20 cellular contexts compared by ENCODE assay signal in genomic region chr4:33063238-33063637, GRCh38.
DNase-seq lines count a peak whose midpoint lies in the region; ATAC-seq and TF ChIP-seq lines count a peak whose summit lies in the region.
"Had no signal": no experiment of that assay in that cellular context is flagged by ENCODE, and none has a peak within 500 bp of the region (broad histone marks: within the 10 kb centered on the region; RNA-seq: fewer than 3 reads in every experiment).

No MANE protein-coding gene starts in this region.

- no peaks in the 10 kb centered on the region for H3K36me3 Mint-ChIP-seq in osteocyte (ENCODE audit: unreplicated experiment)
- H3K36me3 Mint-ChIP-seq: brain had no signal

- H3K9me3 Mint-ChIP-seq in osteocyte (ENCODE audit: unreplicated experiment) = peaks cover 4% of the 10 kb centered on the region
- H3K9me3 Mint-ChIP-seq: brain; CD4-positive, alpha-beta T cell; effector memory CD8-positive, alpha-beta T cell had no signal

- no peaks in the 10 kb centered on the region for H3K36me3 ChIP-seq in adipocyte (ENCODE audit: control insufficient read depth, insufficient read depth, low read length, severe bottlenecking)

- H3K27ac Mint-ChIP-seq in osteocyte (ENCODE audit: unreplicated experiment) = peak overlapping the region; percentile 63
- H3K27ac Mint-ChIP-seq: brain; CD4-positive, alpha-beta T cell; effector memory CD8-positive, alpha-beta T cell; progenitor cell of endocrine pancreas had no signal

- H3K4me3 ChIP-seq in adipocyte (ENCODE audit: low read length) = no peak overlapping the region
- H3K4me3 ChIP-seq: GM12878, K562 had no signal

- H3K9me3 ChIP-seq in adipocyte (ENCODE audit: control insufficient read depth, low read length) = no peaks in the 10 kb centered on the region

- H3K27me3 Mint-ChIP-seq in osteocyte (ENCODE audit: unreplicated experiment) = no peaks in the 10 kb centered on the region
- H3K27me3 Mint-ChIP-seq: brain; CD4-positive, alpha-beta T cell; effector memory CD8-positive, alpha-beta T cell had no signal

- no peak overlapping the region for H3K4me3 Mint-ChIP-seq in osteocyte (ENCODE audit: unreplicated experiment)
- H3K4me3 Mint-ChIP-seq: brain; CD4-positive, alpha-beta T cell; effector memory CD8-positive, alpha-beta T cell had no signal

- DNase-seq in GM03348 (ENCODE audit: low spot score) (peak; percentile 52), adipocyte (ENCODE audit: low read depth) (peak; percentile 66), foreskin keratinocyte (peak; percentile 16 to 64), osteocyte (ENCODE audit: extremely low spot score, unreplicated experiment) (no peak), T-helper 1 cell (no peak), midbrain (lab: John Stamatoyannopoulos, UW) (no peak), NCI-H524 (lab: John Stamatoyannopoulos, UW) (no peak), T-helper 9 cell (no peak)
- DNase-seq: activated effector memory CD4-positive, alpha-beta T cell treated with Interleukin-2 at 50 U/mL for 16 hours; CD4-positive, alpha-beta T cell; DND-41; effector memory CD8-positive, alpha-beta T cell; glutamatergic neuron; HCEC 1CT; NCI-H446 treated with DMSO at 0.1 percent for 48 hours; substantia nigra had no signal

- peaks cover 37% of the 10 kb centered on the region for H3K4me1 ChIP-seq in adipocyte (ENCODE audit: control insufficient read depth, insufficient read depth, low read length)
- H3K4me1 ChIP-seq in foreskin keratinocyte = no peaks in the 10 kb centered on the region

- ATAC-seq in foreskin keratinocyte = no peak
- ATAC-seq: effector memory CD8-positive, alpha-beta T cell; GM12878; K562 had no signal

- H3K27me3 ChIP-seq in adipocyte (replicated peaks; ENCODE audit: control insufficient read depth, insufficient read depth, low read length) (no peaks in the 10 kb centered on the region), foreskin keratinocyte (no peaks in the 10 kb centered on the region)

- peaks cover 36% of the 10 kb centered on the region for H3K4me1 Mint-ChIP-seq in osteocyte (ENCODE audit: unreplicated experiment)

- peak overlapping the region; percentile 39 for H3K9ac ChIP-seq in adipocyte (ENCODE audit: low read length)

- no peak overlapping the region for H3K27ac ChIP-seq in foreskin keratinocyte

- no peak for TF ChIP-seq CTCF in foreskin keratinocyte (conservative IDR thresholded peaks at IDR 0.05)
- TF ChIP-seq CTCF in osteocyte (IDR thresholded peaks at IDR 0.05) = no peak

Comparison
In these comparisons a context has a peak if more than half of its experiments do, and no peak if none do; other contexts are left out.
1. DNase-seq: peak in GM03348 (single experiment), adipocyte (single experiment) and foreskin keratinocyte (2 of 2); none in osteocyte (single experiment), T-helper 1 cell (0 of 5), midbrain (single experiment), NCI-H524 (0 of 2) and T-helper 9 cell (single experiment).